In genomic region chr3:141410408-141410807, GRCh38 we compare ENCODE assay signal across 9 cellular contexts. TPM values are rescaled to one million over a fixed set of nuclear protein-coding genes. Genes with fewer than 3 reads are reported as not detected.
DNase-seq lines count a peak whose midpoint lies in the region; ATAC-seq and TF ChIP-seq lines count a peak whose summit lies in the region.
"Had no signal": no experiment of that assay in that cellular context is flagged by ENCODE, and none has a peak within 500 bp of the region (broad histone marks: within the 10 kb centered on the region; RNA-seq: fewer than 3 reads in every experiment).

No MANE protein-coding gene starts in this region.

- peaks cover 28 to 38% of the 10 kb centered on the region in 2 donors for H3K4me1 ChIP-seq in lung (ENCODE audit: control insufficient read depth in 2 of 2, insufficient read depth in 2 of 2, low read length in 2 of 2)
- peaks cover 90% of the 10 kb centered on the region for H3K4me1 ChIP-seq in vagina

- H3K27me3 ChIP-seq in brain microvascular endothelial cell (replicated peaks) (no peaks in the 10 kb centered on the region), lung (ENCODE audit: control insufficient read depth, insufficient read depth) (no peaks in the 10 kb centered on the region), vagina (no peaks in the 10 kb centered on the region)

- 28 to 54% methylated on average over 3 of the region's 3 CpGs for WGBS in lung, 2 donors
- WGBS in lower leg skin, 2 donors, result 34 to 42% methylated on average over 3 of the region's 3 CpGs

- no peaks in the 10 kb centered on the region for H3K9me3 Mint-ChIP-seq in activated T-cell treated with anti-CD3 and anti-CD28 coated beads, Interleukin-2, amount 50 U/mL, for 72 hours
- H3K9me3 Mint-ChIP-seq: naive B cell had no signal

- H3K27ac ChIP-seq in brain microvascular endothelial cell (peak overlapping the region; percentile 95), lung (ENCODE audit: low read depth in 1 of 2, low read length in 1 of 2) (peak overlapping the region; percentile 79 to 99), vagina (peak overlapping the region; percentile 98)

- H3K27me3 Mint-ChIP-seq in activated T-cell treated with anti-CD3 and anti-CD28 coated beads, Interleukin-2, amount 50 U/mL, for 72 hours (ENCODE audit: low read depth), result no peaks in the 10 kb centered on the region
- H3K27me3 Mint-ChIP-seq: naive B cell had no signal

- H3K4me3 Mint-ChIP-seq in activated T-cell treated with anti-CD3 and anti-CD28 coated beads, Interleukin-2, amount 50 U/mL, for 72 hours, result peak overlapping the region; percentile 48 to 51

- DNase-seq in activated T-cell treated with anti-CD3 and anti-CD28 coated beads, Interleukin-2, amount 50 U/mL, for 72 hours, result no peak
- no peak for DNase-seq in activated T-cell treated with anti-CD3 and anti-CD28 coated beads, Interleukin-2, amount 50 U/mL, for 48 hours
- DNase-seq in brain microvascular endothelial cell (peak; percentile 74), lung (ENCODE audit: low spot score) (no peak), vagina (ENCODE audit: extremely low spot score in 2 of 2) (no peak), SIG-M5 treated with dmso at 0.1 percent for 504 hours (lab: John Stamatoyannopoulos, UW; ENCODE audit: unreplicated experiment) (no peak), lower leg skin (ENCODE audit: low spot score in 2 of 2) (no peak)
- DNase-seq: naive B cell had no signal

- intact Hi-C loops in vagina (cut with DNase I) (loop anchor here (10.0 kb wide), 1 partner anchor 46 kb away; the partner anchor contains the start of gene ZBTB38), lower leg skin (cut with DNase I; ENCODE audit: low total_unique reads) (no loop called here)

- peaks cover 88% of the 10 kb centered on the region for H3K4me1 Mint-ChIP-seq in activated T-cell treated with anti-CD3 and anti-CD28 coated beads, Interleukin-2, amount 50 U/mL, for 72 hours (ENCODE audit: low read depth)

- ATAC-seq in activated T-cell treated with anti-CD3 and anti-CD28 coated beads, Interleukin-2, amount 50 U/mL, for 72 hours (replicated peaks in 1 of 2), result no peak
- no peak for ATAC-seq in lung (ENCODE audit: insufficient read depth, low FRiP score)
- no peak for ATAC-seq in GM19395 (IDR thresholded peaks at IDR 0.05; ENCODE audit: unreplicated experiment)

- H3K36me3 Mint-ChIP-seq in activated T-cell treated with anti-CD3 and anti-CD28 coated beads, Interleukin-2, amount 50 U/mL, for 72 hours (ENCODE audit: insufficient read depth in 2 of 2), result peaks cover 21 to 23% of the 10 kb centered on the region in 2 donors

- H3K9me3 ChIP-seq in lung (ENCODE audit: control insufficient read depth in 2 of 2, insufficient read depth in 1 of 2, low read length in 1 of 2), result no peaks in the 10 kb centered on the region
- no peaks in the 10 kb centered on the region for H3K9me3 ChIP-seq in vagina

- no peak overlapping the region for H3K4me3 ChIP-seq in brain microvascular endothelial cell (ENCODE audit: low read depth, low read length)
- no peak overlapping the region for H3K4me3 ChIP-seq in lung
- no peak overlapping the region for H3K4me3 ChIP-seq in vagina
- H3K4me3 ChIP-seq in lower leg skin (ENCODE audit: low read depth, poor library complexity, severe bottlenecking), result no peak overlapping the region

- in situ Hi-C loops in brain microvascular endothelial cell (cut with HindIII; ENCODE audit: low pct_ligation_motif_present, low sequenced_read_pairs), result no loop called here

- TF ChIP-seq POLR2A in vagina (IDR thresholded peaks at IDR 0.05) (no peak), lower leg skin (IDR thresholded peaks at IDR 0.05) (no peak)

- TF ChIP-seq CTCF in brain microvascular endothelial cell (IDR thresholded peaks at IDR 0.05; ENCODE audit: low read depth, low read length, missing control alignments), result peak; percentile 3
- no peak for TF ChIP-seq CTCF in lung (IDR thresholded peaks at IDR 0.05; ENCODE audit: control extremely low read depth, extremely low read depth)
- TF ChIP-seq CTCF in vagina (IDR thresholded peaks at IDR 0.05), result no peak
- TF ChIP-seq CTCF in lower leg skin (IDR thresholded peaks at IDR 0.05), result no peak

- H3K36me3 ChIP-seq in brain microvascular endothelial cell (replicated peaks) (peaks cover 66% of the 10 kb centered on the region), lung (ENCODE audit: control insufficient read depth in 2 of 2, insufficient read depth in 2 of 2, low read length in 2 of 2) (peaks cover 13 to 14% of the 10 kb centered on the region in 2 donors), vagina (peaks cover 0 to 20% of the 10 kb centered on the region in 2 donors)

- peak overlapping the region; percentile 97 for H3K27ac Mint-ChIP-seq in activated T-cell treated with anti-CD3 and anti-CD28 coated beads, Interleukin-2, amount 50 U/mL, for 72 hours

RNA-seq across cellular contexts. Expression of gene ZBTB38, which starts 42.1 kb away (rescaled TPM):
- 10 to 100 TPM; 50.7 to 82.9 TPM for total RNA-seq in activated T-cell treated with anti-CD3 and anti-CD28 coated beads, Interleukin-2, amount 50 U/mL, for 72 hours
- 100 to 1,000 TPM in 1 of 2 donors, 10 to 100 TPM in 1; 83.0 to 111 TPM for total RNA-seq in lung
- 10 to 100 TPM in 1 of 2 donors, 1 to 10 TPM in 1; 9.3 to 24.1 TPM for polyA plus RNA-seq in lung
- 88.6 TPM for total RNA-seq in vagina
- total RNA-seq in lower leg skin, result 100 to 1,000 TPM in 1 of 4 donors, 10 to 100 TPM in 3; 46.8 to 104 (median 72.6) TPM
